8 cellular contexts compared by ENCODE assay signal in genomic region chr18:1710114-1710513, GRCh38.
"Had no signal": no experiment of that assay in that cellular context is flagged by ENCODE, and none has a peak within 500 bp of the region (broad histone marks: within the 10 kb centered on the region; RNA-seq: fewer than 3 reads in every experiment).

No MANE protein-coding gene starts in this region.

- H3K4me2 ChIP-seq: GM23338 had no signal

- H3K27me3 Mint-ChIP-seq: IgD-negative memory B cell had no signal

- H3K4me3 Mint-ChIP-seq: GM23338, H9, IgD-negative memory B cell had no signal

- ATAC-seq: GM23338 had no signal

- H3K4me1 Mint-ChIP-seq: GM23338, H9, IgD-negative memory B cell had no signal

- H3K36me3 Mint-ChIP-seq: IgD-negative memory B cell had no signal

- H3K9me3 Mint-ChIP-seq: GM23338, H9 had no signal

- H3K27ac Mint-ChIP-seq: GM23338, H9, IgD-negative memory B cell had no signal

- DNase-seq: H9, HCEC 1CT, KG1 had no signal

- H3K4me3 ChIP-seq: GM23338 had no signal

- FAIRE-seq: H1, H54, HTR-8/SVneo had no signal

- H2AFZ ChIP-seq: GM23338 had no signal
